Comparison of ENCODE assay signal across 8 cellular contexts in genomic region chr18:47930844-47931706, GRCh38. TPM values are rescaled to one million over a fixed set of nuclear protein-coding genes. Genes with fewer than 3 reads are reported as not detected.
DNase-seq lines count a peak whose midpoint lies in the region; ATAC-seq and TF ChIP-seq lines count a peak whose summit lies in the region.

No MANE protein-coding gene starts in this region.

- no peak for TF ChIP-seq CTCF in chondrocyte (IDR thresholded peaks at IDR 0.05)

- peak overlapping the region; percentile 63 for H3K4me3 Mint-ChIP-seq in chondrocyte (ENCODE audit: unreplicated experiment)

- H3K27me3 Mint-ChIP-seq in chondrocyte (ENCODE audit: low read depth), result peaks cover 7% of the 10 kb centered on the region

- peak; percentile 85 for ATAC-seq in HG03432 (IDR thresholded peaks at IDR 0.05; ENCODE audit: unreplicated experiment)

- H3K27ac Mint-ChIP-seq in chondrocyte (ENCODE audit: unreplicated experiment), result peak overlapping the region; percentile 60

- H3K36me3 Mint-ChIP-seq in chondrocyte (ENCODE audit: low read depth), result no peaks in the 10 kb centered on the region

- H3K9me3 Mint-ChIP-seq in chondrocyte (ENCODE audit: low read depth), result no peaks in the 10 kb centered on the region

- peaks cover 37% of the 10 kb centered on the region for H3K4me1 Mint-ChIP-seq in chondrocyte (ENCODE audit: low read depth)

- peak; percentile 82 for TF ChIP-seq POLR2A in GM19193 (IDR thresholded peaks at IDR 0.05; ENCODE audit: extremely low read depth, insufficient read depth, insufficient read length)

- peak; percentile 87 for DNase-seq in AML-193 (lab: John Stamatoyannopoulos, UW)
- DNase-seq in NCI-H460 (ENCODE audit: extremely low read depth, low read depth), result peak; percentile 94
- peak; percentile 89 to 94 for DNase-seq in activated CD4-positive, alpha-beta T cell treated with anti-CD3 and anti-CD28 coated beads for 24 hours (ENCODE audit: low read depth in 2 of 2)
- peak; percentile 98 for DNase-seq in chondrocyte (ENCODE audit: low spot score)
- DNase-seq in kidney tubule cell (ENCODE audit: low spot score), result peak; percentile 97
- peak; percentile 84 for DNase-seq in stimulated activated CD4-positive, alpha-beta T cell treated with anti-CD3 and anti-CD28 coated beads, Interleukin-1b, Interleukin-23, amount 100 ng/mL, for 1 hour (ENCODE audit: low read depth in 2 of 2)

RNA-seq across cellular contexts. Expression of gene SMAD2, which starts 0.6 kb away (rescaled TPM):
- 220 and 226 TPM in 2 replicates for total RNA-seq in NCI-H460 (2014; rRNA removed; shearing (Covaris generic))
- 84.9 and 106 TPM in 2 replicates for polyA plus RNA-seq in NCI-H460 (2014; cell fraction: nucleus; rRNA removed)
- total RNA-seq in chondrocyte, result 122 to 151 TPM (median 149 TPM) in 3 replicates

Comparison
In these comparisons a context has a peak if more than half of its experiments do, and no peak if none do; other contexts are left out.
1. Peak in every context shown above with its lines: DNase-seq and ATAC-seq.